In genomic region chr17:78168906-78169793, GRCh38 we compare ENCODE assay signal across 8 cellular contexts. TPM values are rescaled to one million over a fixed set of nuclear protein-coding genes. Genes with fewer than 3 reads are reported as not detected.
A peak's percentile ranks its signal among the peaks of the same experiment; 100 is the strongest.
DNase-seq lines count a peak whose midpoint lies in the region; ATAC-seq and TF ChIP-seq lines count a peak whose summit lies in the region.

No MANE protein-coding gene starts in this region.

- peaks cover 12% of the 10 kb centered on the region for H3K36me3 Mint-ChIP-seq in MCF 10A (ENCODE audit: insufficient read depth, unreplicated experiment)

- no peak for TF ChIP-seq CTCF in MCF 10A (IDR thresholded peaks at IDR 0.05; ENCODE audit: unreplicated experiment)

- CTCF ChIA-PET in MCF 10A (lab: Yijun Ruan, JAX): interaction anchor here (0.9 to 1.4 kb wide), 3 partner anchors 27 to 82 kb away, joined by 3 to 4 read pairs (median 3); no protein-coding TSS in a partner anchor

- in situ Hi-C loops in ACHN (cut with HindIII; ENCODE audit: low pct_ligation_motif_present, low pct_unique_long_range_greater_than_20kb, low sequenced_read_pairs): no loop called here

- POLR2A ChIA-PET in MCF 10A (lab: Yijun Ruan, JAX): interaction anchor here (0.6 to 1.6 kb wide), 7 partner anchors 18 to 45 kb away, joined by 3 to 12 read pairs (median 4); partner anchors contain the start of genes AFMID, BIRC5, TK1 and TMC6

- no peaks in the 10 kb centered on the region for H3K27me3 Mint-ChIP-seq in MCF 10A (ENCODE audit: insufficient read depth, unreplicated experiment)

- peak; percentile 81 for DNase-seq in ACHN
- DNase-seq in HT-29 (ENCODE audit: low spot score): peak; percentile 82
- peak; percentile 65 for DNase-seq in T-helper 9 cell
- peak; percentile 78 for DNase-seq in MCF 10A (ENCODE audit: unreplicated experiment)
- DNase-seq in iris pigment epithelial cell (ENCODE audit: low read depth): peak; percentile 32
- peak; percentile 66 for DNase-seq in stimulated activated CD4-positive, alpha-beta T cell treated with anti-CD3 and anti-CD28 coated beads, Interleukin-12 subunit alpha, Interleukin-12 subunit beta, amount 100 ng/mL, for 4 hours
- no peak for DNase-seq in NCI-H1436 (lab: John Stamatoyannopoulos, UW)

- peak overlapping the region; percentile 65 for H3K4me3 Mint-ChIP-seq in MCF 10A (ENCODE audit: unreplicated experiment)

- intact Hi-C loops in MCF 10A (cut with micrococcal nuclease): no loop called here

- peak; percentile 3 for ATAC-seq in GM18861 (IDR thresholded peaks at IDR 0.05; ENCODE audit: unreplicated experiment)

- no peaks in the 10 kb centered on the region for H3K9me3 Mint-ChIP-seq in MCF 10A (ENCODE audit: unreplicated experiment)

- H3K27ac Mint-ChIP-seq in MCF 10A (ENCODE audit: low read depth, unreplicated experiment): peak overlapping the region; percentile 23

- no TSS peak for BruUV-seq in MCF 10A (replicated peaks; lab: Mats Ljungman, UMichigan)

- peaks cover 6% of the 10 kb centered on the region for H3K4me1 Mint-ChIP-seq in MCF 10A (ENCODE audit: insufficient read depth, unreplicated experiment)

RNA-seq across cellular contexts. Expression of gene SYNGR2, which starts 0.8 kb away (rescaled TPM):
- total RNA-seq in HT-29 (2014; rRNA removed; shearing (Covaris generic)): 225 and 231 TPM in 2 replicates
- 52.2 and 54.2 TPM in 2 replicates for total RNA-seq in MCF 10A (2022)

RNA-seq across cellular contexts. Expression of gene TK1, which starts 17.7 kb away (rescaled TPM):
- total RNA-seq in HT-29 (2014; rRNA removed; shearing (Covaris generic)): 379 and 400 TPM in 2 replicates
- total RNA-seq in MCF 10A (2022): 8.5 and 21.4 TPM in 2 replicates

RNA-seq across cellular contexts. Expression of gene AFMID, which starts 18.0 kb away (rescaled TPM):
- total RNA-seq in HT-29 (2014; rRNA removed; shearing (Covaris generic)): 36.6 and 45.1 TPM in 2 replicates
- 18.7 and 22.2 TPM in 2 replicates for total RNA-seq in MCF 10A (2022)

RNA-seq across cellular contexts. Expression of gene C17orf99, which starts 23.0 kb away (rescaled TPM):
- total RNA-seq in HT-29 (2014; rRNA removed; shearing (Covaris generic)): 0.20 TPM in 1 of 2 replicates, not detected in the other
- not detected in 2 replicates for total RNA-seq in MCF 10A (2022)

RNA-seq across cellular contexts. Expression of gene TMC8, which starts 38.6 kb away (rescaled TPM):
- 4.1 and 7.2 TPM in 2 replicates for total RNA-seq in HT-29 (2014; rRNA removed; shearing (Covaris generic))
- not detected in 2 replicates for total RNA-seq in MCF 10A (2022)

Comparison
In these comparisons a context has a peak if more than half of its experiments do, and no peak if none do; other contexts are left out.
1. RNA of gene TK1, which starts 17.7 kb away (total RNA-seq): 379 to 400 TPM in HT-29; 8.5 to 21.4 TPM in MCF 10A; every median in the first group is over 10 times any median in the second.